ENCODE assay signal across 30 cellular contexts in the genomic region with DNA sequence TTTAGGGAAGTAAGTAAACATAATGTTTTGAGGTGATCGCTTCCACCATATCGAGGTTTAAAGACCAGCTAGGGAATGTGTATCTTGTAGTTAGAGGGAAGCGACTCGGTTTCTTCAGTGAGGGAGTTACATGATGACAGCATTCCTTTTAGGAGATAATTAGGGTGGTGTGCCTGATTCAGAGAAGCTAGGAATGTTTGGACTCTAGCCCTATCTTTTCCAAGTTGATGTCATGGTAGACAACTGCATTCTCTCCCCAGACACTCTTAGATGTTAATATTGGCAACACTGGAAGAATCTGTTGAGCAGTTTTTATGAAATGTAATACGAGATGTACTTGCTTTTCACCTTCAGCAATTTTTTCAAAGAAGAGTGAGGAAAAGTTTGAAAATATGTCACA. TPM values are rescaled to one million over a fixed set of nuclear protein-coding genes. Genes with fewer than 3 reads are reported as not detected.
DNase-seq lines count a peak whose midpoint lies in the region; ATAC-seq and TF ChIP-seq lines count a peak whose summit lies in the region.
"Had no signal": no experiment of that assay in that cellular context is flagged by ENCODE, and none has a peak within 500 bp of the region (broad histone marks: within the 10 kb centered on the region; RNA-seq: fewer than 3 reads in every experiment).

No MANE protein-coding gene starts in this region.

- no peak overlapping the region for H3K4me3 Mint-ChIP-seq in naive thymus-derived CD8-positive, alpha-beta T cell
- H3K4me3 Mint-ChIP-seq: activated naive CD4-positive, alpha-beta T cell treated with anti-CD3 and anti-CD28 coated beads, Interleukin-2, amount 50 U/mL, for 24 hours; nephron progenitor cell had no signal

- no peak for TF ChIP-seq POLR2A in gastroesophageal sphincter (IDR thresholded peaks at IDR 0.05)

- no peaks in the 10 kb centered on the region for H3K9me3 ChIP-seq in gastroesophageal sphincter
- no peaks in the 10 kb centered on the region for H3K9me3 ChIP-seq in osteoblast (ENCODE audit: low read depth, low read length)
- H3K9me3 ChIP-seq: BLaER1 treated with 17β-estradiol and CSF1 and Interleukin-3, amounts not matched to agents 10 nM and 100 nM; breast epithelium; mucosa of descending colon; tibial artery had no signal

- no peaks in the 10 kb centered on the region for H4K20me1 ChIP-seq in osteoblast (ENCODE audit: insufficient read depth, low read length)
- H4K20me1 ChIP-seq: BLaER1 treated with 17β-estradiol and CSF1 and Interleukin-3, amounts not matched to agents 10 nM and 100 nM had no signal

- H3K36me3 Mint-ChIP-seq in naive thymus-derived CD8-positive, alpha-beta T cell: peaks cover 0 to 2% (median 0%) of the 10 kb centered on the region in 3 donors
- H3K36me3 Mint-ChIP-seq: activated naive CD4-positive, alpha-beta T cell treated with anti-CD3 and anti-CD28 coated beads, Interleukin-2, amount 50 U/mL, for 24 hours had no signal

- no peaks in the 10 kb centered on the region for H3K9me3 Mint-ChIP-seq in naive thymus-derived CD8-positive, alpha-beta T cell
- H3K9me3 Mint-ChIP-seq: activated naive CD4-positive, alpha-beta T cell treated with anti-CD3 and anti-CD28 coated beads, Interleukin-2, amount 50 U/mL, for 24 hours; nephron progenitor cell had no signal

- 67 to 85% methylated on average over 4 to 5 of the region's 5 CpGs for WGBS in gastroesophageal sphincter (ENCODE audit: low coverage in 1 of 2), 2 donors

- H3K4me1 ChIP-seq in gastroesophageal sphincter (peaks cover 0 to 9% (median 0%) of the 10 kb centered on the region in 3 donors), osteoblast (ENCODE audit: insufficient read depth, low read length) (peaks cover 8% of the 10 kb centered on the region)
- H3K4me1 ChIP-seq: BLaER1 treated with 17β-estradiol and CSF1 and Interleukin-3, amounts not matched to agents 10 nM and 100 nM; breast epithelium; tibial artery had no signal

- H3K4me3 ChIP-seq in gastroesophageal sphincter (no peak overlapping the region), osteoblast (ENCODE audit: insufficient read depth, low read length) (no peak overlapping the region)
- H3K4me3 ChIP-seq: BLaER1 treated with 17β-estradiol and CSF1 and Interleukin-3, amounts not matched to agents 10 nM and 100 nM; breast epithelium; mucosa of descending colon; tibial artery had no signal

- peak; percentile 66 for ATAC-seq in gastroesophageal sphincter
- no peak for ATAC-seq in naive thymus-derived CD8-positive, alpha-beta T cell
- no peak for ATAC-seq in HG02623 (IDR thresholded peaks at IDR 0.05; ENCODE audit: unreplicated experiment)
- ATAC-seq: HCT116, mucosa of descending colon, Panc1 had no signal

- H3K27me3 ChIP-seq in gastroesophageal sphincter (no peaks in the 10 kb centered on the region), osteoblast (ENCODE audit: insufficient read depth, low read length) (no peaks in the 10 kb centered on the region)
- H3K27me3 ChIP-seq: BLaER1 treated with 17β-estradiol and CSF1 and Interleukin-3, amounts not matched to agents 10 nM and 100 nM; breast epithelium; tibial artery had no signal

- H3K4me2 ChIP-seq in osteoblast (ENCODE audit: insufficient read depth, low read length): no peak overlapping the region
- H3K4me2 ChIP-seq: BLaER1 treated with 17β-estradiol and CSF1 and Interleukin-3, amounts not matched to agents 10 nM and 100 nM had no signal

- H3K27ac ChIP-seq in gastroesophageal sphincter (no peak overlapping the region), osteoblast (ENCODE audit: low read depth, low read length) (peak overlapping the region; percentile 26)
- H3K27ac ChIP-seq: BLaER1 treated with 17β-estradiol and CSF1 and Interleukin-3, amounts not matched to agents 10 nM and 100 nM; breast epithelium; tibial artery; VCaP had no signal

- TF ChIP-seq EP300 in gastroesophageal sphincter (IDR thresholded peaks at IDR 0.05): no peak

- no peaks in the 10 kb centered on the region for H3K27me3 Mint-ChIP-seq in naive thymus-derived CD8-positive, alpha-beta T cell
- H3K27me3 Mint-ChIP-seq: activated naive CD4-positive, alpha-beta T cell treated with anti-CD3 and anti-CD28 coated beads, Interleukin-2, amount 50 U/mL, for 24 hours had no signal

- no peak overlapping the region for H2AFZ ChIP-seq in osteoblast (ENCODE audit: low read length)

- H3K27ac Mint-ChIP-seq in naive thymus-derived CD8-positive, alpha-beta T cell: no peak overlapping the region
- H3K27ac Mint-ChIP-seq: activated naive CD4-positive, alpha-beta T cell treated with anti-CD3 and anti-CD28 coated beads, Interleukin-2, amount 50 U/mL, for 24 hours; activated T-helper 2 cell treated with anti-CD3 and anti-CD28 coated beads, Interferon-gamma antibody, Interleukin-2, Interleukin-4, amounts not matched to agents 10 μg/mL and 5 μg/mL and 100 μg/mL, durations not matched to agents 14 hours and 24 hours and 36 hours; nephron progenitor cell had no signal

- no peaks in the 10 kb centered on the region for H3K79me2 ChIP-seq in osteoblast (ENCODE audit: insufficient read depth, low read length)

- no peaks in the 10 kb centered on the region for H3K36me3 ChIP-seq in gastroesophageal sphincter
- H3K36me3 ChIP-seq in osteoblast (ENCODE audit: insufficient read depth, low read length): no peaks in the 10 kb centered on the region
- H3K36me3 ChIP-seq: BLaER1 treated with 17β-estradiol and CSF1 and Interleukin-3, amounts not matched to agents 10 nM and 100 nM; breast epithelium; tibial artery had no signal

- TF ChIP-seq CTCF in gastroesophageal sphincter (IDR thresholded peaks at IDR 0.05) (no peak), osteoblast (IDR thresholded peaks at IDR 0.05; ENCODE audit: extremely low read depth, low read depth, low read length) (no peak)

- peaks cover 0 to 4% (median 0%) of the 10 kb centered on the region in 4 donors for H3K4me1 Mint-ChIP-seq in naive thymus-derived CD8-positive, alpha-beta T cell
- H3K4me1 Mint-ChIP-seq: nephron progenitor cell had no signal

- POLR2A ChIA-PET in naive thymus-derived CD8-positive, alpha-beta T cell (lab: Charles Lee): no interaction called here

- DNase-seq in EH (ENCODE audit: low read depth) (peak; percentile 81), NCI-H226 (peak; percentile 90), osteoblast (ENCODE audit: insufficient read length, low spot score, missing footprints) (peak; percentile 84), NCI-H1436 (lab: John Stamatoyannopoulos, UW) (no peak), NCI-H2029 treated with DMSO at 0.1 percent for 48 hours (lab: John Stamatoyannopoulos, UW) (no peak)
- no peak for DNase-seq in naive thymus-derived CD8-positive, alpha-beta T cell
- DNase-seq: ACHN; activated CD4-positive, alpha-beta T cell treated with anti-CD3 and anti-CD28 coated beads for 4 hours; amniotic stem cell; effector CD8-positive, alpha-beta T cell; Kasumi-1; mucosa of descending colon; NCI-H1436 treated with DMSO at 0.1 percent for 48 hours; NCI-H748 treated with DMSO at 0.1 percent for 48 hours; nephron progenitor cell; retina; SIG-M5; stimulated activated CD4-positive, alpha-beta T cell treated with anti-CD3 and anti-CD28 coated beads, Interleukin-4, amount 100 ng/mL, for 1 hour; SW 1271; T-helper 9 cell; tibial artery had no signal

RNA-seq across cellular contexts. Expression of gene HIVEP1, which starts 12.9 kb away (rescaled TPM):
- total RNA-seq in gastroesophageal sphincter (10 to 100 TPM; 15.2 to 26.9 (median 17.6) TPM), osteoblast (18.8 and 21.2 TPM in 2 replicates)
- total RNA-seq in naive thymus-derived CD8-positive, alpha-beta T cell: 10 to 100 TPM; 30.6 to 32.6 TPM
- 10 to 100 TPM in 1 of 3 donors, 1 to 10 TPM in 2; 6.5 to 12.6 (median 7.4) TPM for polyA plus RNA-seq in naive thymus-derived CD8-positive, alpha-beta T cell

Comparison
In these comparisons a context has a peak if more than half of its experiments do, and no peak if none do; other contexts are left out.
1. DNase-seq: peak in EH (single experiment), NCI-H226 (single experiment) and osteoblast (single experiment); none in NCI-H1436 (single experiment), NCI-H2029 treated with DMSO at 0.1 percent for 48 hours (single experiment) and naive thymus-derived CD8-positive, alpha-beta T cell (0 of 10).